8 cellular contexts compared by ENCODE assay signal in genomic region chr6:109440325-109441068, GRCh38. TPM values are rescaled to one million over a fixed set of nuclear protein-coding genes. Genes with fewer than 3 reads are reported as not detected.
DNase-seq lines count a peak whose midpoint lies in the region; ATAC-seq and TF ChIP-seq lines count a peak whose summit lies in the region.

PPIL6 (minus strand) TSS chr6:109440628; CDS start chr6:109440590, 38 bp downstream.
SMPD2 (plus strand) TSS chr6:109440724; CDS start chr6:109441122, 398 bp downstream.

- peak within 1 kb of the TSS; percentile 78 for H3K4me3 ChIP-seq in mucosa of descending colon

- intact Hi-C loops in mucosa of descending colon (cut with DNase I, micrococcal nuclease) = no loop called here

- TF ChIP-seq CTCF in mucosa of descending colon (IDR thresholded peaks at IDR 0.05) = no peak

- H3K9me3 ChIP-seq in mucosa of descending colon = no peaks in the 10 kb centered on the region

- H3K4me1 ChIP-seq in mucosa of descending colon (ENCODE audit: low read depth) = peaks cover 8% of the 10 kb centered on the region

- ATAC-seq in GM19438 (IDR thresholded peaks at IDR 0.05; ENCODE audit: low read depth, unreplicated experiment) = peak; percentile 83
- peak; percentile 80 for ATAC-seq in HG03565 (IDR thresholded peaks at IDR 0.05; ENCODE audit: unreplicated experiment)
- ATAC-seq in mucosa of descending colon = peak; percentile 93

- DNase-seq in COLO829 (ENCODE audit: low spot score) (peak; percentile 69), NOMO-1 treated with DMSO at 0.1 percent for 48 hours (lab: John Stamatoyannopoulos, UW; ENCODE audit: unreplicated experiment) (peak; percentile 83), epidermal melanocyte (ENCODE audit: insufficient read length, low spot score) (peak; percentile 79), mucosa of descending colon (peak; percentile 87 to 92 (median 91))
- DNase-seq in activated CD8-positive, alpha-beta memory T cell treated with anti-CD3 and anti-CD28 coated beads, Interleukin-2, amount 50 U/mL, for 48 hours = peak; percentile 90
- peak; percentile 51 to 54 for DNase-seq in stimulated activated CD8-positive, alpha-beta memory T cell treated with anti-CD3 and anti-CD28 coated beads, Interleukin-4, amount 100 ng/mL, for 1 hour (ENCODE audit: low read depth in 2 of 2, low spot score in 1 of 2)

- H3K36me3 ChIP-seq in mucosa of descending colon (ENCODE audit: low read depth) = no peaks in the 10 kb centered on the region

RNA-seq across cellular contexts. Expression of gene PPIL6, which starts in this region (rescaled TPM):
- total RNA-seq in mucosa of descending colon = 1 to 10 TPM in 2 of 3 donors, under 1 TPM in 1; 0.67 to 5.5 (median 2.9) TPM

RNA-seq across cellular contexts. Expression of gene SMPD2, which starts in this region (rescaled TPM):
- total RNA-seq in mucosa of descending colon = 10 to 100 TPM; 13.4 to 24.8 (median 22.7) TPM

Comparison
In these comparisons a context has a peak if more than half of its experiments do, and no peak if none do; other contexts are left out.
1. Peak in every context shown above with its lines: DNase-seq, ATAC-seq and H3K4me3 ChIP-seq.